In genomic region chr6:129498556-129498940, GRCh38 we compare ENCODE assay signal across 9 cellular contexts.
DNase-seq lines count a peak whose midpoint lies in the region; ATAC-seq lines count a peak whose summit lies in the region.
"Had no signal": no experiment of that assay in that cellular context is flagged by ENCODE, and none has a peak within 500 bp of the region (broad histone marks: within the 10 kb centered on the region; RNA-seq: fewer than 3 reads in every experiment).

No MANE protein-coding gene starts in this region.

- no peaks in the 10 kb centered on the region for H3K9me3 Mint-ChIP-seq in stimulated activated effector memory CD8-positive, alpha-beta T cell treated with anti-CD3 and anti-CD28 coated beads, Interleukin-12 subunit alpha, Interleukin-12 subunit beta, amount 100 ng/mL, for 72 hours

- peaks cover 13% of the 10 kb centered on the region for H3K4me1 Mint-ChIP-seq in T-helper 17 cell
- peaks cover 44% of the 10 kb centered on the region for H3K4me1 Mint-ChIP-seq in stimulated activated effector memory CD8-positive, alpha-beta T cell treated with anti-CD3 and anti-CD28 coated beads, Interleukin-12 subunit alpha, Interleukin-12 subunit beta, amount 100 ng/mL, for 72 hours

- H3K36me3 Mint-ChIP-seq in T-helper 17 cell (ENCODE audit: low read depth), result peaks cover 3% of the 10 kb centered on the region
- no peaks in the 10 kb centered on the region for H3K36me3 Mint-ChIP-seq in stimulated activated effector memory CD8-positive, alpha-beta T cell treated with anti-CD3 and anti-CD28 coated beads, Interleukin-12 subunit alpha, Interleukin-12 subunit beta, amount 100 ng/mL, for 72 hours

- peak overlapping the region; percentile 63 for H3K27ac Mint-ChIP-seq in T-helper 17 cell
- H3K27ac Mint-ChIP-seq in stimulated activated effector memory CD8-positive, alpha-beta T cell treated with anti-CD3 and anti-CD28 coated beads, Interleukin-12 subunit alpha, Interleukin-12 subunit beta, amount 100 ng/mL, for 72 hours, result peak overlapping the region; percentile 10

- no peaks in the 10 kb centered on the region for H3K9me3 ChIP-seq in T-helper 17 cell (ENCODE audit: control insufficient read depth, low read length, poor library complexity, severe bottlenecking)

- H3K27me3 Mint-ChIP-seq in T-helper 17 cell, result no peaks in the 10 kb centered on the region

- DNase-seq in activated CD4-positive, CD25-positive, alpha-beta regulatory T cell treated with anti-CD3 and anti-CD28 coated beads, Interleukin-2, amount 50 U/mL, for 72 hours, result no peak
- DNase-seq in T-helper 17 cell (no peak), fibroblast of gingiva (ENCODE audit: low read depth) (peak; percentile 52), amygdala (lab: John Stamatoyannopoulos, UW) (no peak), HuH-7 (ENCODE audit: low spot score) (no peak)
- no peak for DNase-seq in stimulated activated effector memory CD8-positive, alpha-beta T cell treated with anti-CD3 and anti-CD28 coated beads, Interleukin-12 subunit alpha, Interleukin-12 subunit beta, amount 100 ng/mL, for 72 hours (ENCODE audit: low spot score in 2 of 2)
- DNase-seq: GF-D8 had no signal

- H3K4me3 Mint-ChIP-seq in T-helper 17 cell, result peak overlapping the region; percentile 93
- H3K4me3 Mint-ChIP-seq in stimulated activated effector memory CD8-positive, alpha-beta T cell treated with anti-CD3 and anti-CD28 coated beads, Interleukin-12 subunit alpha, Interleukin-12 subunit beta, amount 100 ng/mL, for 72 hours, result peak overlapping the region; percentile 48

- ATAC-seq in activated CD4-positive, CD25-positive, alpha-beta regulatory T cell treated with anti-CD3 and anti-CD28 coated beads, Interleukin-2, amount 50 U/mL, for 24 hours, result peak; percentile 28 to 38
- ATAC-seq in T-helper 17 cell, result no peak
- no peak for ATAC-seq in stimulated activated effector memory CD8-positive, alpha-beta T cell treated with anti-CD3 and anti-CD28 coated beads, Interleukin-12 subunit alpha, Interleukin-12 subunit beta, amount 100 ng/mL, for 72 hours
- ATAC-seq in HG03378 (IDR thresholded peaks at IDR 0.05; ENCODE audit: unreplicated experiment), result no peak

Comparison
In these comparisons a context has a peak if more than half of its experiments do, and no peak if none do; other contexts are left out.
1. ATAC-seq: peak in activated CD4-positive, CD25-positive, alpha-beta regulatory T cell treated with anti-CD3 and anti-CD28 coated beads, Interleukin-2, amount 50 U/mL, for 24 hours (2 of 2); none in T-helper 17 cell (single experiment), stimulated activated effector memory CD8-positive, alpha-beta T cell treated with anti-CD3 and anti-CD28 coated beads, Interleukin-12 subunit alpha, Interleukin-12 subunit beta, amount 100 ng/mL, for 72 hours (single experiment) and HG03378 (single experiment).